Comparison of ENCODE assay signal across 26 cellular contexts in the genomic region with DNA sequence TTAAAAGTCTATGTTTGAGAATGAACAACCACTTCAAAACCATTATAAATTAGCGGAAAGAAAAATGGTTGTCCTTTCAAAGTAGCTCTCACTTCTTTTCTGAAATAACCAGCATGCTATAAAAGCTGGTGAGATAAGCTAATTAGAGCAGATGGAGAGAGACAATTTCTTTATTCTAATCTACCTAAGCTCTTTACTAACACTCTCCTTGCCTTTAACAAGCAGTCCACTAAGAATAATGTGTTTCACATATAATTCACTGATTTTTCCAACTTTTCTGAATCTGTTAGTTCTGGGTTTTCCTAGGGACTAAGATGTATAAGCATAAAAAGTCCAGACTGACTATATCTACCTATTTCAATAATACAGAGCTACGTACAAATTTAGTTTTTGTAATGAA.
"Had no signal": no experiment of that assay in that cellular context is flagged by ENCODE, and none has a peak within 500 bp of the region (broad histone marks: within the 10 kb centered on the region; RNA-seq: fewer than 3 reads in every experiment).

A gene (minus strand): TSS at position 101 of the 400 bp plus-strand sequence. CDS start 203 bp downstream, outside the sequence.

- H3K4me1 Mint-ChIP-seq: activated CD4-positive, alpha-beta T cell treated with anti-CD3 and anti-CD28 coated beads, Interleukin-2, amount 10 ng/mL, durations not matched to agents 7 days and 5 days; activated CD8-positive, alpha-beta memory T cell treated with anti-CD3 and anti-CD28 coated beads, Interleukin-2, amount 10 ng/mL, durations not matched to agents 7 days and 5 days; activated naive CD4-positive, alpha-beta T cell treated with anti-CD3 and anti-CD28 coated beads, Interleukin-2, amount 50 U/mL, for 24 hours; immature natural killer cell; natural killer cell had no signal

- ATAC-seq: activated CD8-positive, alpha-beta memory T cell treated with anti-CD3 and anti-CD28 coated beads, Interleukin-2, amount 10 ng/mL, durations not matched to agents 7 days and 5 days; activated CD8-positive, alpha-beta T cell treated with anti-CD3 and anti-CD28 coated beads for 36 hours; left lobe of liver; lower lobe of right lung; natural killer cell; right lobe of liver; upper lobe of right lung had no signal

- H3K9me3 ChIP-seq: lower lobe of right lung, right lobe of liver, thyroid gland, upper lobe of right lung had no signal

- H3K27me3 Mint-ChIP-seq: activated CD4-positive, alpha-beta T cell treated with anti-CD3 and anti-CD28 coated beads, Interleukin-2, amount 10 ng/mL, durations not matched to agents 7 days and 5 days; activated CD8-positive, alpha-beta memory T cell treated with anti-CD3 and anti-CD28 coated beads, Interleukin-2, amount 10 ng/mL, durations not matched to agents 7 days and 5 days; activated CD8-positive, alpha-beta T cell treated with anti-CD3 and anti-CD28 coated beads for 36 hours; activated naive CD4-positive, alpha-beta T cell treated with anti-CD3 and anti-CD28 coated beads, Interleukin-2, amount 50 U/mL, for 24 hours; brain; stimulated activated naive CD8-positive, alpha-beta T cell treated with anti-CD3 and anti-CD28 coated beads, Interleukin-15, Interleukin-2, amounts not matched to agents 100 ng/mL and 50 ng/mL, for 24 hours had no signal

- H2AFZ ChIP-seq: parathyroid adenoma had no signal

- H3K79me2 ChIP-seq: parathyroid adenoma had no signal

- H3K4me3 Mint-ChIP-seq: activated CD4-positive, alpha-beta T cell treated with anti-CD3 and anti-CD28 coated beads, Interleukin-2, amount 10 ng/mL, durations not matched to agents 7 days and 5 days; activated CD8-positive, alpha-beta memory T cell treated with anti-CD3 and anti-CD28 coated beads, Interleukin-2, amount 10 ng/mL, durations not matched to agents 7 days and 5 days; activated CD8-positive, alpha-beta T cell treated with anti-CD3 and anti-CD28 coated beads for 36 hours; activated naive CD4-positive, alpha-beta T cell treated with anti-CD3 and anti-CD28 coated beads, Interleukin-2, amount 50 U/mL, for 24 hours; activated T-helper 1 cell treated with anti-CD3 and anti-CD28 coated beads, Interleukin-12 subunit alpha, Interleukin-12 subunit beta, Interleukin-2, Interleukin-4 antibody, amounts not matched to agents 30 ng/mL and 10 ng/mL and 1 ng/mL, durations not matched to agents 14 hours and 24 hours and 36 hours; immature natural killer cell; natural killer cell; stimulated activated naive CD8-positive, alpha-beta T cell treated with anti-CD3 and anti-CD28 coated beads, Interleukin-15, Interleukin-2, amounts not matched to agents 100 ng/mL and 50 ng/mL, for 24 hours; T-helper 2 cell treated with Interferon-gamma antibody and Interleukin-4, amounts not matched to agents 5 μg/mL and 100 μg/mL, for 36 hours had no signal

- H3K36me3 Mint-ChIP-seq: activated naive CD4-positive, alpha-beta T cell treated with anti-CD3 and anti-CD28 coated beads, Interleukin-2, amount 50 U/mL, for 24 hours; brain; natural killer cell had no signal

- H3K9me3 Mint-ChIP-seq: activated CD4-positive, alpha-beta T cell treated with anti-CD3 and anti-CD28 coated beads, Interleukin-2, amount 10 ng/mL, durations not matched to agents 7 days and 5 days; activated CD8-positive, alpha-beta T cell treated with anti-CD3 and anti-CD28 coated beads for 36 hours; activated naive CD4-positive, alpha-beta T cell treated with anti-CD3 and anti-CD28 coated beads, Interleukin-2, amount 50 U/mL, for 24 hours; activated T-helper 1 cell treated with anti-CD3 and anti-CD28 coated beads, Interleukin-12 subunit alpha, Interleukin-12 subunit beta, Interleukin-2, Interleukin-4 antibody, amounts not matched to agents 30 ng/mL and 10 ng/mL and 1 ng/mL, durations not matched to agents 14 hours and 24 hours and 36 hours; brain; immature natural killer cell; natural killer cell; stimulated activated naive CD8-positive, alpha-beta T cell treated with anti-CD3 and anti-CD28 coated beads, Interleukin-15, Interleukin-2, amounts not matched to agents 100 ng/mL and 50 ng/mL, for 24 hours; T-helper 2 cell treated with Interferon-gamma antibody and Interleukin-4, amounts not matched to agents 5 μg/mL and 100 μg/mL, for 36 hours had no signal

- DNase-seq: activated CD4-positive, alpha-beta T cell treated with anti-CD3 and anti-CD28 coated beads, Interleukin-2, amount 10 ng/mL, durations not matched to agents 7 days and 5 days; activated CD4-positive, CD25-positive, alpha-beta regulatory T cell treated with anti-CD3 and anti-CD28 coated beads, Interleukin-2, amount 50 U/mL, for 72 hours; activated CD8-positive, alpha-beta memory T cell treated with anti-CD3 and anti-CD28 coated beads, Interleukin-2, amount 10 ng/mL, durations not matched to agents 7 days and 5 days; activated CD8-positive, alpha-beta T cell treated with anti-CD3 and anti-CD28 coated beads for 36 hours; activated gamma-delta T cell treated with Interleukin-2 at 50 U/mL for 16 hours; aorta; effector CD8-positive, alpha-beta T cell; erythroblast; foreskin fibroblast; immature natural killer cell; lower lobe of right lung; natural killer cell; right lobe of liver; stimulated activated CD4-positive, alpha-beta T cell treated with anti-CD3 and anti-CD28 coated beads, Interleukin-1b, Interleukin-23, amount 100 ng/mL, for 48 hours; substantia nigra; thyroid gland; upper lobe of right lung had no signal

- H3K27ac ChIP-seq: lower lobe of right lung, parathyroid adenoma, right lobe of liver, skin epidermis, thyroid gland, upper lobe of right lung, VCaP had no signal

- H3K36me3 ChIP-seq: right lobe of liver, thyroid gland had no signal

- H3K27me3 ChIP-seq: right lobe of liver, thyroid gland, upper lobe of right lung had no signal

- H3K4me1 ChIP-seq: lower lobe of right lung, parathyroid adenoma, right lobe of liver, thyroid gland, upper lobe of right lung had no signal

- H3K9ac ChIP-seq: parathyroid adenoma had no signal

- H3K4me3 ChIP-seq: lower lobe of right lung, right lobe of liver, skin epidermis, thyroid gland, upper lobe of right lung had no signal

- H3K27ac Mint-ChIP-seq: activated CD4-positive, alpha-beta T cell treated with anti-CD3 and anti-CD28 coated beads, Interleukin-2, amount 10 ng/mL, durations not matched to agents 7 days and 5 days; activated CD8-positive, alpha-beta memory T cell treated with anti-CD3 and anti-CD28 coated beads, Interleukin-2, amount 10 ng/mL, durations not matched to agents 7 days and 5 days; activated CD8-positive, alpha-beta T cell treated with anti-CD3 and anti-CD28 coated beads for 36 hours; activated naive CD4-positive, alpha-beta T cell treated with anti-CD3 and anti-CD28 coated beads, Interleukin-2, amount 50 U/mL, for 24 hours; activated T-helper 1 cell treated with anti-CD3 and anti-CD28 coated beads, Interleukin-12 subunit alpha, Interleukin-12 subunit beta, Interleukin-2, Interleukin-4 antibody, amounts not matched to agents 30 ng/mL and 10 ng/mL and 1 ng/mL, durations not matched to agents 14 hours and 24 hours and 36 hours; immature natural killer cell; natural killer cell; stimulated activated naive CD8-positive, alpha-beta T cell treated with anti-CD3 and anti-CD28 coated beads, Interleukin-15, Interleukin-2, amounts not matched to agents 100 ng/mL and 50 ng/mL, for 24 hours; T-helper 2 cell treated with Interferon-gamma antibody and Interleukin-4, amounts not matched to agents 5 μg/mL and 100 μg/mL, for 36 hours had no signal
